ENCODE assay signal across 12 cellular contexts in genomic region chr3:31952205-31952604, GRCh38. TPM values are rescaled to one million over a fixed set of nuclear protein-coding genes. Genes with fewer than 3 reads are reported as not detected.
DNase-seq lines count a peak whose midpoint lies in the region; ATAC-seq and TF ChIP-seq lines count a peak whose summit lies in the region.
"Had no signal": no experiment of that assay in that cellular context is flagged by ENCODE, and none has a peak within 500 bp of the region (broad histone marks: within the 10 kb centered on the region; RNA-seq: fewer than 3 reads in every experiment).

No MANE protein-coding gene starts in this region.

- H3K9me3 Mint-ChIP-seq in activated CD8-positive, alpha-beta memory T cell treated with anti-CD3 and anti-CD28 coated beads, Interleukin-2, amount 10 ng/mL, durations not matched to agents 7 days and 5 days (ENCODE audit: low read depth): peaks cover 3% of the 10 kb centered on the region

- peak overlapping the region; percentile 33 for H3K4me3 ChIP-seq in SU-DHL-6 (ENCODE audit: insufficient read depth, low read length, poor library complexity, severe bottlenecking)
- H3K4me3 ChIP-seq: PC-9, thoracic aorta had no signal

- DNase-seq in cortex of kidney (lab: John Stamatoyannopoulos, UW) (no peak), NCI-H1048 (lab: John Stamatoyannopoulos, UW) (no peak), NCI-H2171 (lab: John Stamatoyannopoulos, UW) (no peak)
- DNase-seq in activated CD8-positive, alpha-beta memory T cell treated with anti-CD3 and anti-CD28 coated beads, Interleukin-2, amount 10 ng/mL, durations not matched to agents 7 days and 5 days: no peak
- DNase-seq: CD4-positive, alpha-beta memory T cell; PC-9 had no signal

- H3K27me3 ChIP-seq in SU-DHL-6 (ENCODE audit: low read length): no peaks in the 10 kb centered on the region

- H3K4me2 ChIP-seq in SU-DHL-6 (ENCODE audit: low read depth, low read length, poor library complexity, severe bottlenecking): peak overlapping the region; percentile 94
- H3K4me2 ChIP-seq: PC-9 had no signal

- no peak overlapping the region for H3K4me3 Mint-ChIP-seq in activated CD8-positive, alpha-beta memory T cell treated with anti-CD3 and anti-CD28 coated beads, Interleukin-2, amount 10 ng/mL, durations not matched to agents 7 days and 5 days
- H3K4me3 Mint-ChIP-seq: activated naive CD8-positive, alpha-beta T cell; CD4-positive, alpha-beta memory T cell had no signal

- peaks cover 11% of the 10 kb centered on the region; the same call in 1 of the 2 replicates for H3K9me3 ChIP-seq in SU-DHL-6 (ENCODE audit: insufficient read depth, low read length)
- H3K9me3 ChIP-seq: thoracic aorta had no signal

- H3K36me3 ChIP-seq in SU-DHL-6 (ENCODE audit: low read length): peaks cover 10% of the 10 kb centered on the region; the same call in 1 of the 2 replicates
- H3K36me3 ChIP-seq: thoracic aorta had no signal

- H3K79me2 ChIP-seq in SU-DHL-6 (ENCODE audit: insufficient read depth, low read length): peaks cover 78% of the 10 kb centered on the region

- H3K27me3 Mint-ChIP-seq in activated CD8-positive, alpha-beta memory T cell treated with anti-CD3 and anti-CD28 coated beads, Interleukin-2, amount 10 ng/mL, durations not matched to agents 7 days and 5 days: peaks cover 16% of the 10 kb centered on the region
- H3K27me3 Mint-ChIP-seq: activated naive CD8-positive, alpha-beta T cell had no signal

- H2AFZ ChIP-seq in SU-DHL-6 (ENCODE audit: low read depth, low read length, severe bottlenecking): no peak overlapping the region
- H2AFZ ChIP-seq: PC-9 had no signal

- ATAC-seq in GM18508 (IDR thresholded peaks at IDR 0.05; ENCODE audit: insufficient read depth, unreplicated experiment): peak; percentile 84
- ATAC-seq in GM21367 (IDR thresholded peaks at IDR 0.05; ENCODE audit: unreplicated experiment): peak; percentile 72
- ATAC-seq in HG03060 (IDR thresholded peaks at IDR 0.05; ENCODE audit: low read depth, unreplicated experiment): peak; percentile 74
- ATAC-seq in activated CD8-positive, alpha-beta memory T cell treated with anti-CD3 and anti-CD28 coated beads, Interleukin-2, amount 10 ng/mL, durations not matched to agents 7 days and 5 days: no peak

- H3K9ac ChIP-seq in SU-DHL-6 (ENCODE audit: low read length): peak overlapping the region; percentile 48

- H4K20me1 ChIP-seq in SU-DHL-6 (ENCODE audit: low read depth, low read length): no peaks in the 10 kb centered on the region

- peaks cover 3% of the 10 kb centered on the region for H3K36me3 Mint-ChIP-seq in activated CD8-positive, alpha-beta memory T cell treated with anti-CD3 and anti-CD28 coated beads, Interleukin-2, amount 10 ng/mL, durations not matched to agents 7 days and 5 days
- H3K36me3 Mint-ChIP-seq: CD4-positive, alpha-beta memory T cell had no signal

- H3K9me2 ChIP-seq in SU-DHL-6 (replicated peaks; ENCODE audit: insufficient read depth, low read length): no peaks in the 10 kb centered on the region

- no peaks in the 10 kb centered on the region for H3K4me1 Mint-ChIP-seq in activated CD8-positive, alpha-beta memory T cell treated with anti-CD3 and anti-CD28 coated beads, Interleukin-2, amount 10 ng/mL, durations not matched to agents 7 days and 5 days

- TF ChIP-seq CTCF in SU-DHL-6 (IDR thresholded peaks at IDR 0.05; ENCODE audit: insufficient read depth, low read length, poor library complexity, severe bottlenecking): no peak

- no peak overlapping the region for H3K27ac Mint-ChIP-seq in activated CD8-positive, alpha-beta memory T cell treated with anti-CD3 and anti-CD28 coated beads, Interleukin-2, amount 10 ng/mL, durations not matched to agents 7 days and 5 days
- H3K27ac Mint-ChIP-seq: activated naive CD8-positive, alpha-beta T cell; CD4-positive, alpha-beta memory T cell had no signal

- peak overlapping the region; percentile 95 for H3K27ac ChIP-seq in SU-DHL-6 (ENCODE audit: low read depth, low read length)
- H3K27ac ChIP-seq: PC-9, thoracic aorta had no signal

- H3F3A ChIP-seq in SU-DHL-6 (ENCODE audit: insufficient read depth): peaks cover 80% of the 10 kb centered on the region

- CTCF ChIA-PET in activated CD8-positive, alpha-beta memory T cell treated with anti-CD3 and anti-CD28 coated beads, Interleukin-2, amount 10 ng/mL, durations not matched to agents 7 days and 5 days (lab: Charles Lee): no interaction called here

RNA-seq across cellular contexts. Expression of gene OSBPL10, which starts 28.9 kb away (rescaled TPM):
- total RNA-seq in activated CD8-positive, alpha-beta memory T cell treated with anti-CD3 and anti-CD28 coated beads, Interleukin-2, amount 10 ng/mL, durations not matched to agents 7 days and 5 days: 1 to 10 TPM in 1 of 2 experiments, under 1 TPM in 1; 0.26 to 2.3 TPM
- total RNA-seq: CD4-positive, alpha-beta memory T cell had no signal

RNA-seq across cellular contexts. Expression of gene ZNF860, which starts 29.3 kb away (rescaled TPM):
- not detected for total RNA-seq in activated CD8-positive, alpha-beta memory T cell treated with anti-CD3 and anti-CD28 coated beads, Interleukin-2, amount 10 ng/mL, durations not matched to agents 7 days and 5 days
- total RNA-seq: CD4-positive, alpha-beta memory T cell had no signal
